8 cellular contexts compared by ENCODE assay signal in the genomic region with DNA sequence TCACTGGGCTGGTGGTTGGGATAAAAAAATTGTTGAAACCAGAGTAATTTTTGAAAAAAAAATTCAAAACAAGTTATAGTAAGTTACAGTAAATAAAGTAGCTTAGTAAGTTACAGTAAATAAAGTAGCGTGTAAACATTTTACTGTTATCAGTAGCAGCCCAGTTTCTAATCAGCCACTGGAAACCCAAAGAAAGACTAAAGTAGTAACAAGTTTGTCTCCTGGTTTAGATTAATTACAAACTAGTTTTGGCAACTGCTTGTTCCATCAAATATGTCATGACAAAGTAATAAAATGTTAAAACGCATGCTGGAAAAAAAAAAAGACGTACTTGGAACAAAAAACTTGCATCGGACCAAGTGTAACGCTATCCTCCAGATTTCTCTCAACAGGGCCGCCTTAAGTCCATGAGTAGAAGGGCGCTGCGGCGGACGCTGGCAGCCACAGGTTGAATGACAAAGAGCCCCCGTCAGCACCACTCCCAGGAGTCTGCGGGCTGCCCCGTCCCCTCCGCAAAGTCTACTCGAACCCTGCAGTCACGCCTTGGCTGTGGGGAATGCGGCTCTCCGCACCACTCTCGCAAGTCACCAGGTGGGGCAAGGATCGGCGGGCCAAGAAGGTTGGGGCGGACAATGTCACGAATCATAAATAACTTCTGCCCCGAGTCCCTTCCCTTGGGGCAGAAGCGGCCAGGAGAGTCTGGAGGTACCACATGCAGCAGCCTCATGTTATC. TPM values are rescaled to one million over a fixed set of nuclear protein-coding genes. Genes with fewer than 3 reads are reported as not detected.
DNase-seq lines count a peak whose midpoint lies in the region; ATAC-seq and TF ChIP-seq lines count a peak whose summit lies in the region.

No MANE protein-coding gene starts in this region.

- H3K9me3 Mint-ChIP-seq in activated CD4-positive, alpha-beta memory T cell treated with anti-CD3 and anti-CD28 coated beads for 36 hours = no peaks in the 10 kb centered on the region
- H3K9me3 Mint-ChIP-seq in memory B cell = no peaks in the 10 kb centered on the region

- H3K4me1 Mint-ChIP-seq in activated CD4-positive, alpha-beta memory T cell treated with anti-CD3 and anti-CD28 coated beads for 36 hours (ENCODE audit: low read depth) = peaks cover 51% of the 10 kb centered on the region
- H3K4me1 Mint-ChIP-seq in memory B cell = peaks cover 21% of the 10 kb centered on the region

- H3K4me3 Mint-ChIP-seq in activated CD4-positive, alpha-beta memory T cell treated with anti-CD3 and anti-CD28 coated beads for 36 hours = peak overlapping the region; percentile 98
- H3K4me3 Mint-ChIP-seq in memory B cell = peak overlapping the region; percentile 100

- H3K27me3 Mint-ChIP-seq in activated CD4-positive, alpha-beta memory T cell treated with anti-CD3 and anti-CD28 coated beads for 36 hours = no peaks in the 10 kb centered on the region
- H3K27me3 Mint-ChIP-seq in memory B cell = no peaks in the 10 kb centered on the region

- peak overlapping the region; percentile 97 for H3K27ac Mint-ChIP-seq in activated CD4-positive, alpha-beta memory T cell treated with anti-CD3 and anti-CD28 coated beads for 36 hours
- H3K27ac Mint-ChIP-seq in memory B cell = peak overlapping the region; percentile 90

- no peak for TF ChIP-seq CTCF in AG04449 (IDR thresholded peaks at IDR 0.05; ENCODE audit: insufficient read depth, low read length, missing control alignments)

- H3K36me3 Mint-ChIP-seq in activated CD4-positive, alpha-beta memory T cell treated with anti-CD3 and anti-CD28 coated beads for 36 hours = peaks cover 21% of the 10 kb centered on the region
- H3K36me3 Mint-ChIP-seq in memory B cell = peaks cover 4% of the 10 kb centered on the region

- ATAC-seq in GM18858 (IDR thresholded peaks at IDR 0.05; ENCODE audit: unreplicated experiment) (peak; percentile 8), HG03097 (IDR thresholded peaks at IDR 0.05; ENCODE audit: low FRiP score, unreplicated experiment) (peak; percentile 24), memory B cell (ENCODE audit: low read depth) (peak; percentile 5)

- CTCF ChIA-PET in AG04449 (lab: Yijun Ruan, JAX) = interaction anchor here (1.0 to 2.4 kb wide), 7 partner anchors 14 to 239 kb away, joined by 4 to 12 read pairs (median 7); a partner anchor contains a TSS
- CTCF ChIA-PET in activated CD4-positive, alpha-beta memory T cell treated with anti-CD3 and anti-CD28 coated beads for 36 hours (lab: Charles Lee) = interaction anchor here (1.2 to 2.9 kb wide), 5 partner anchors 18 to 118 kb away, joined by 3 to 26 read pairs (median 6); a partner anchor contains a TSS

- intact Hi-C loops in activated CD4-positive, alpha-beta memory T cell treated with anti-CD3 and anti-CD28 coated beads for 36 hours (cut with micrococcal nuclease) = loop anchor here (1.0 to 10.0 kb wide), 5 partner anchors 19 to 1990 kb away; a partner anchor contains a TSS

- H3K4me3 ChIP-seq in AG04449 (ENCODE audit: low read depth, low read length) = peak overlapping the region; percentile 95

- POLR2A ChIA-PET in AG04449 (lab: Yijun Ruan, JAX) = interaction anchor here (0.7 to 1.4 kb wide), 5 partner anchors 39 to 136 kb away, joined by 3 to 10 read pairs (median 4); a partner anchor contains a TSS
- POLR2A ChIA-PET in activated CD4-positive, alpha-beta memory T cell treated with anti-CD3 and anti-CD28 coated beads for 36 hours (lab: Charles Lee) = interaction anchor here (1.1 to 1.8 kb wide), 5 partner anchors 17 to 118 kb away, joined by 3 to 9 read pairs (median 4); a partner anchor contains a TSS

- DNase-seq in AG04449 (ENCODE audit: low read depth, low spot score) (no peak), NCI-H460 (ENCODE audit: extremely low read depth, low read depth) (peak; percentile 39), memory B cell (ENCODE audit: low spot score in 2 of 2) (peak in 1 of 2 donors; percentile 16)
- DNase-seq in activated CD4-positive, alpha-beta memory T cell treated with anti-CD3 and anti-CD28 coated beads for 36 hours = peak; percentile 80
- DNase-seq in effector CD8-positive, alpha-beta T cell (lab: John Stamatoyannopoulos, UW) = peak; percentile 15
- peak; percentile 58 to 62 for DNase-seq in stimulated activated CD8-positive, alpha-beta memory T cell treated with anti-CD3 and anti-CD28 coated beads, Interleukin-15, amount 100 ng/mL, for 48 hours (ENCODE audit: low read depth in 2 of 2)

RNA-seq across cellular contexts. Expression of a gene that starts 0.9 kb away (rescaled TPM):
- 80.3 and 91.5 TPM in 2 replicates for total RNA-seq in NCI-H460 (2014; rRNA removed; shearing (Covaris generic))
- 44.6 and 55.7 TPM in 2 replicates for polyA plus RNA-seq in NCI-H460 (2014; cell fraction: nucleus; rRNA removed)
- total RNA-seq in activated CD4-positive, alpha-beta memory T cell treated with anti-CD3 and anti-CD28 coated beads for 36 hours = 10 to 100 TPM; 48.7 to 53.3 TPM
